In the genomic region with DNA sequence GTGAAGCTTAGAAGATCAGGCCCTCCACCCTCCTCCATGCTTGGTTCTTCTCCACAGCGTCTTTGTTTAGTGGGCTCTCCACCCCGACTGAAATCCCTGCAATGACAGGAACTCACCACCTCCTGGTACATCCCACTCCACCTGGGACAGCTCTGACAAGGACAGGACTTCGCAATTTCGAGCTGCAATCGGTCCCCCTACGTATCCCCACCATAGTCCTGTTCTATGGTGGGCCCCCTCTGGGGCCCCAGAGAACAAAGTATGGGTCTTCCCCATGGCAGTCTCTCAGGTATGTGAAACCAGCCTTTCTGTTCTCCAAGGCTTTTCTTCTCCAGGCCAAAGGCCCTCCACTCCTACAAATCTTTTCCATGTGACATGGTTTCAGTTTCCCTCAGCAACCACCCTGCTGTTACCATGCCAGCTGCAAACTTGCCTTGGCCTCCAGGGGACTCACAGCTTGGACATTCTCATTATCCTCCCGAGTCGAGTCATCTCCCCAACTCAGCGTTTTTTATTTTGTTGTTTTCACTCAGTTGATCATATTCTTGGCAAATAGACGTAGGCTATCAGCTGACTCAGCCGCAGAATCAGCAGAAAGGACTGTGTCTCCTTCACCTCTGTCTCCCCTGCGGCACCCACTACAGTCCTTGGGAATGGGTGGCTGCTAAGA, we compare ENCODE assay signal across 1 cellular context.
TF ChIP-seq lines count a peak whose summit lies in the region.

No MANE protein-coding gene starts in this region.

TF ChIP-seq in K562, 482 proteins besides CTCF, POLR2A, EP300 and RAD21 (continued from another document and continues in another):
- TF ChIP-seq, protein P1, sequence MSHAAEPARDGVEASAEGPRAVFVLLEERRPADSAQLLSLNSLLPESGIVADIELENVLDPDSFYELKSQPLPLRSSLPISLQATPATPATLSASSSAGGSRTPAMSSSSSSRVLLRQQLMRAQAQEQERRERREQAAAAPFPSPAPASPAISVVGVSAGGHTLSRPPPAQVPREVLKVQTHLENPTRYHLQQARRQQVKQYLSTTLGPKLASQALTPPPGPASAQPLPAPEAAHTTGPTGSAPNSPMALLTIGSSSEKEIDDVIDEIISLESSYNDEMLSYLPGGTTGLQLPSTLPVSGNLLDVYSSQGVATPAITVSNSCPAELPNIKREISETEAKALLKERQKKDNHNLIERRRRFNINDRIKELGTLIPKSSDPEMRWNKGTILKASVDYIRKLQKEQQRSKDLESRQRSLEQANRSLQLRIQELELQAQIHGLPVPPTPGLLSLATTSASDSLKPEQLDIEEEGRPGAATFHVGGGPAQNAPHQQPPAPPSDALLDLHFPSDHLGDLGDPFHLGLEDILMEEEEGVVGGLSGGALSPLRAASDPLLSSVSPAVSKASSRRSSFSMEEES (CRISPR knock-in tag; IDR thresholded peaks at IDR 0.05) = no peak
- TF ChIP-seq NCOA2 (IDR thresholded peaks at IDR 0.05; ENCODE audit: partially characterized antibody in 2 of 2) = no peak
- no peak for TF ChIP-seq ZNF140 (CRISPR knock-in tag; IDR thresholded peaks at IDR 0.05)
- TF ChIP-seq KAT8 (IDR thresholded peaks at IDR 0.05; ENCODE audit: low read depth) = no peak
- TF ChIP-seq, protein P2, sequence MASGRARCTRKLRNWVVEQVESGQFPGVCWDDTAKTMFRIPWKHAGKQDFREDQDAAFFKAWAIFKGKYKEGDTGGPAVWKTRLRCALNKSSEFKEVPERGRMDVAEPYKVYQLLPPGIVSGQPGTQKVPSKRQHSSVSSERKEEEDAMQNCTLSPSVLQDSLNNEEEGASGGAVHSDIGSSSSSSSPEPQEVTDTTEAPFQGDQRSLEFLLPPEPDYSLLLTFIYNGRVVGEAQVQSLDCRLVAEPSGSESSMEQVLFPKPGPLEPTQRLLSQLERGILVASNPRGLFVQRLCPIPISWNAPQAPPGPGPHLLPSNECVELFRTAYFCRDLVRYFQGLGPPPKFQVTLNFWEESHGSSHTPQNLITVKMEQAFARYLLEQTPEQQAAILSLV (tag; IDR thresholded peaks at IDR 0.05) = no peak
- TF ChIP-seq FOXJ2 (tag; IDR thresholded peaks at IDR 0.05) = peak; percentile 86
- peak; percentile 41; the same call in 1 of the 2 replicates for TF ChIP-seq RAD51 (IDR thresholded peaks at IDR 0.05; ENCODE audit: borderline replicate concordance, low read depth)
- TF ChIP-seq C11orf30 (IDR thresholded peaks at IDR 0.05; ENCODE audit: low read depth) = peak; percentile 94
- 0 out of 2 replicates have a peak, but pooled peaks have one; percentile 17 for TF ChIP-seq L3MBTL2 (IDR thresholded peaks at IDR 0.05)
- TF ChIP-seq JUND (IDR thresholded peaks at IDR 0.05; ENCODE audit: borderline replicate concordance, low read depth, low read length) = peak; percentile 42; the same call in 1 of the 2 replicates
- TF ChIP-seq JUND (tag; IDR thresholded peaks at IDR 0.05; ENCODE audit: borderline replicate concordance, low read depth, low read length) = no peak
- peak; percentile 60; the same call in 1 of the 2 replicates for TF ChIP-seq MAFF (IDR thresholded peaks at IDR 0.05; ENCODE audit: low read length)
- TF ChIP-seq, protein P3, sequence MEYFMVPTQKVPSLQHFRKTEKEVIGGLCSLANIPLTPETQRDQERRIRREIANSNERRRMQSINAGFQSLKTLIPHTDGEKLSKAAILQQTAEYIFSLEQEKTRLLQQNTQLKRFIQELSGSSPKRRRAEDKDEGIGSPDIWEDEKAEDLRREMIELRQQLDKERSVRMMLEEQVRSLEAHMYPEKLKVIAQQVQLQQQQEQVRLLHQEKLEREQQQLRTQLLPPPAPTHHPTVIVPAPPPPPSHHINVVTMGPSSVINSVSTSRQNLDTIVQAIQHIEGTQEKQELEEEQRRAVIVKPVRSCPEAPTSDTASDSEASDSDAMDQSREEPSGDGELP (CRISPR knock-in tag; IDR thresholded peaks at IDR 0.05; ENCODE audit: borderline replicate concordance) = peak; percentile 58; the same call in 1 of the 2 replicates
- peak; percentile 79 for TF ChIP-seq RFX1 (IDR thresholded peaks at IDR 0.05)
- no peak for TF ChIP-seq BRCA1 (IDR thresholded peaks at IDR 0.05)
- no peak for TF ChIP-seq BRCA1 (CRISPR knock-in tag; IDR thresholded peaks at IDR 0.05)
- TF ChIP-seq SIN3A (IDR thresholded peaks at IDR 0.05; ENCODE audit: borderline replicate concordance in 2 of 2, control insufficient read depth in 1 of 2, low read depth in 2 of 2, low read length in 2 of 2) = no peak
- peak; percentile 95 for TF ChIP-seq MAFG (tag; conservative IDR thresholded peaks at IDR 0.05)
- no peak for TF ChIP-seq ZNF668 (CRISPR knock-in tag; IDR thresholded peaks at IDR 0.05)
- TF ChIP-seq, protein P4, sequence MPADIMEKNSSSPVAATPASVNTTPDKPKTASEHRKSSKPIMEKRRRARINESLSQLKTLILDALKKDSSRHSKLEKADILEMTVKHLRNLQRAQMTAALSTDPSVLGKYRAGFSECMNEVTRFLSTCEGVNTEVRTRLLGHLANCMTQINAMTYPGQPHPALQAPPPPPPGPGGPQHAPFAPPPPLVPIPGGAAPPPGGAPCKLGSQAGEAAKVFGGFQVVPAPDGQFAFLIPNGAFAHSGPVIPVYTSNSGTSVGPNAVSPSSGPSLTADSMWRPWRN (IDR thresholded peaks at IDR 0.05; ENCODE audit: low read depth) = no peak
- peak; percentile 64; the same call in 1 of the 2 replicates for TF ChIP-seq FOSL1 (tag; conservative IDR thresholded peaks at IDR 0.05)
- TF ChIP-seq PRPF4 (IDR thresholded peaks at IDR 0.05; ENCODE audit: insufficient read depth, low read depth, low read length, poor library complexity, severe bottlenecking) = no peak
- peak; percentile 73 for TF ChIP-seq MAFK (IDR thresholded peaks at IDR 0.05; ENCODE audit: low read length)
- TF ChIP-seq MCM7 (IDR thresholded peaks at IDR 0.05) = no peak
- TF ChIP-seq, protein P5, sequence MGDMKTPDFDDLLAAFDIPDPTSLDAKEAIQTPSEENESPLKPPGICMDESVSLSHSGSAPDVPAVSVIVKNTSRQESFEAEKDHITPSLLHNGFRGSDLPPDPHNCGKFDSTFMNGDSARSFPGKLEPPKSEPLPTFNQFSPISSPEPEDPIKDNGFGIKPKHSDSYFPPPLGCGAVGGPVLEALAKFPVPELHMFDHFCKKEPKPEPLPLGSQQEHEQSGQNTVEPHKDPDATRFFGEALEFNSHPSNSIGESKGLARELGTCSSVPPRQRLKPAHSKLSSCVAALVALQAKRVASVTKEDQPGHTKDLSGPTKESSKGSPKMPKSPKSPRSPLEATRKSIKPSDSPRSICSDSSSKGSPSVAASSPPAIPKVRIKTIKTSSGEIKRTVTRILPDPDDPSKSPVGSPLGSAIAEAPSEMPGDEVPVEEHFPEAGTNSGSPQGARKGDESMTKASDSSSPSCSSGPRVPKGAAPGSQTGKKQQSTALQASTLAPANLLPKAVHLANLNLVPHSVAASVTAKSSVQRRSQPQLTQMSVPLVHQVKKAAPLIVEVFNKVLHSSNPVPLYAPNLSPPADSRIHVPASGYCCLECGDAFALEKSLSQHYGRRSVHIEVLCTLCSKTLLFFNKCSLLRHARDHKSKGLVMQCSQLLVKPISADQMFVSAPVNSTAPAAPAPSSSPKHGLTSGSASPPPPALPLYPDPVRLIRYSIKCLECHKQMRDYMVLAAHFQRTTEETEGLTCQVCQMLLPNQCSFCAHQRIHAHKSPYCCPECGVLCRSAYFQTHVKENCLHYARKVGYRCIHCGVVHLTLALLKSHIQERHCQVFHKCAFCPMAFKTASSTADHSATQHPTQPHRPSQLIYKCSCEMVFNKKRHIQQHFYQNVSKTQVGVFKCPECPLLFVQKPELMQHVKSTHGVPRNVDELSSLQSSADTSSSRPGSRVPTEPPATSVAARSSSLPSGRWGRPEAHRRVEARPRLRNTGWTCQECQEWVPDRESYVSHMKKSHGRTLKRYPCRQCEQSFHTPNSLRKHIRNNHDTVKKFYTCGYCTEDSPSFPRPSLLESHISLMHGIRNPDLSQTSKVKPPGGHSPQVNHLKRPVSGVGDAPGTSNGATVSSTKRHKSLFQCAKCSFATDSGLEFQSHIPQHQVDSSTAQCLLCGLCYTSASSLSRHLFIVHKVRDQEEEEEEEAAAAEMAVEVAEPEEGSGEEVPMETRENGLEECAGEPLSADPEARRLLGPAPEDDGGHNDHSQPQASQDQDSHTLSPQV (IDR thresholded peaks at IDR 0.05) = no peak; the same call in none of the 2 replicates
- TF ChIP-seq, protein P6, sequence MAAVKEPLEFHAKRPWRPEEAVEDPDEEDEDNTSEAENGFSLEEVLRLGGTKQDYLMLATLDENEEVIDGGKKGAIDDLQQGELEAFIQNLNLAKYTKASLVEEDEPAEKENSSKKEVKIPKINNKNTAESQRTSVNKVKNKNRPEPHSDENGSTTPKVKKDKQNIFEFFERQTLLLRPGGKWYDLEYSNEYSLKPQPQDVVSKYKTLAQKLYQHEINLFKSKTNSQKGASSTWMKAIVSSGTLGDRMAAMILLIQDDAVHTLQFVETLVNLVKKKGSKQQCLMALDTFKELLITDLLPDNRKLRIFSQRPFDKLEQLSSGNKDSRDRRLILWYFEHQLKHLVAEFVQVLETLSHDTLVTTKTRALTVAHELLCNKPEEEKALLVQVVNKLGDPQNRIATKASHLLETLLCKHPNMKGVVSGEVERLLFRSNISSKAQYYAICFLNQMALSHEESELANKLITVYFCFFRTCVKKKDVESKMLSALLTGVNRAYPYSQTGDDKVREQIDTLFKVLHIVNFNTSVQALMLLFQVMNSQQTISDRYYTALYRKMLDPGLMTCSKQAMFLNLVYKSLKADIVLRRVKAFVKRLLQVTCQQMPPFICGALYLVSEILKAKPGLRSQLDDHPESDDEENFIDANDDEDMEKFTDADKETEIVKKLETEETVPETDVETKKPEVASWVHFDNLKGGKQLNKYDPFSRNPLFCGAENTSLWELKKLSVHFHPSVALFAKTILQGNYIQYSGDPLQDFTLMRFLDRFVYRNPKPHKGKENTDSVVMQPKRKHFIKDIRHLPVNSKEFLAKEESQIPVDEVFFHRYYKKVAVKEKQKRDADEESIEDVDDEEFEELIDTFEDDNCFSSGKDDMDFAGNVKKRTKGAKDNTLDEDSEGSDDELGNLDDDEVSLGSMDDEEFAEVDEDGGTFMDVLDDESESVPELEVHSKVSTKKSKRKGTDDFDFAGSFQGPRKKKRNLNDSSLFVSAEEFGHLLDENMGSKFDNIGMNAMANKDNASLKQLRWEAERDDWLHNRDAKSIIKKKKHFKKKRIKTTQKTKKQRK (IDR thresholded peaks at IDR 0.05; ENCODE audit: borderline replicate concordance, low read depth, low read length) = no peak
- peak; percentile 34; the same call in 1 of the 2 replicates for TF ChIP-seq MYNN (IDR thresholded peaks at IDR 0.05)
- no peak for TF ChIP-seq MYNN (CRISPR knock-in tag; IDR thresholded peaks at IDR 0.05)
- no peak for TF ChIP-seq ZSCAN29 (IDR thresholded peaks at IDR 0.05)
- TF ChIP-seq ZNF316 (IDR thresholded peaks at IDR 0.05) = peak; percentile 95
- TF ChIP-seq ARID1B (IDR thresholded peaks at IDR 0.05) = peak; percentile 31; the same call in 1 of the 2 replicates
